Comparison of ENCODE assay signal across 8 cellular contexts in genomic region chr1:32651461-32652073, GRCh38. TPM values are rescaled to one million over a fixed set of nuclear protein-coding genes. Genes with fewer than 3 reads are reported as not detected.
DNase-seq lines count a peak whose midpoint lies in the region; ATAC-seq, FAIRE-seq and TF ChIP-seq lines count a peak whose summit lies in the region.

No MANE protein-coding gene starts in this region.

- H3K27ac Mint-ChIP-seq in mesothelial cell of epicardium = peak overlapping the region; percentile 99

- H3K27me3 ChIP-seq in AG04450 (ENCODE audit: control insufficient read depth, insufficient read depth, low read length) (no peaks in the 10 kb centered on the region), Loucy (ENCODE audit: insufficient read depth, low read length, poor library complexity, severe bottlenecking) (no peaks in the 10 kb centered on the region)

- no peaks in the 10 kb centered on the region for H3K9me3 Mint-ChIP-seq in mesothelial cell of epicardium

- peaks cover 50% of the 10 kb centered on the region for H3K4me1 Mint-ChIP-seq in mesothelial cell of epicardium

- no peaks in the 10 kb centered on the region; the same call in 1 of the 2 replicates for H3F3A ChIP-seq in Loucy (ENCODE audit: low read depth)

- peak overlapping the region; percentile 99 for H3K9ac ChIP-seq in Loucy (ENCODE audit: low read depth, low read length, poor library complexity, severe bottlenecking)

- peaks cover 56% of the 10 kb centered on the region for H4K20me1 ChIP-seq in Loucy (ENCODE audit: insufficient read depth, low read length, poor library complexity, severe bottlenecking)

- no peaks in the 10 kb centered on the region for H3K9me3 ChIP-seq in AG04450 (ENCODE audit: control insufficient read depth, insufficient read depth, low read length)
- H3K9me3 ChIP-seq in Loucy (ENCODE audit: insufficient read depth, low read depth, low read length) = no peaks in the 10 kb centered on the region

- H3K36me3 Mint-ChIP-seq in mesothelial cell of epicardium = peaks cover 16% of the 10 kb centered on the region

- no peak for DNase-seq in AG04450 (ENCODE audit: low read depth, low spot score)
- no peak for DNase-seq in coronary artery (ENCODE audit: low spot score)
- no peak for DNase-seq in mesothelial cell of epicardium (ENCODE audit: low spot score in 2 of 2, unreplicated experiment in 2 of 2)
- no peak for DNase-seq in urothelium cell line (ENCODE audit: low spot score)
- no peak for DNase-seq in kidney glomerular epithelial cell (lab: John Stamatoyannopoulos, UW)
- no peak for DNase-seq in AG08395 (ENCODE audit: low spot score)

- peaks cover 10% of the 10 kb centered on the region; the same call in 1 of the 2 replicates for H3K36me3 ChIP-seq in Loucy (ENCODE audit: insufficient read depth, low read length)

- H3K27me3 Mint-ChIP-seq in mesothelial cell of epicardium (ENCODE audit: low read depth) = no peaks in the 10 kb centered on the region

- H3K79me2 ChIP-seq in Loucy (ENCODE audit: insufficient read depth, low read length) = peaks cover 84% of the 10 kb centered on the region

- H2AFZ ChIP-seq in Loucy (ENCODE audit: low read length) = peak overlapping the region; percentile 50

- H3K4me3 ChIP-seq in AG04450 (ENCODE audit: low read depth, low read length) = peak overlapping the region; percentile 83
- peak overlapping the region; percentile 98 for H3K4me3 ChIP-seq in Loucy (ENCODE audit: low read length, poor library complexity, severe bottlenecking)
- peak overlapping the region; percentile 97 for H3K4me3 ChIP-seq in coronary artery

- CTCF ChIA-PET in AG04450 (lab: Charles Lee) = interaction anchor here (0.6 to 1.9 kb wide), 2 partner anchors 64 to 238 kb away, joined by 3 to 5 read pairs; no protein-coding TSS in a partner anchor

- FAIRE-seq in urothelium cell line (lab: Jason Lieb, UNC) = no peak

- TF ChIP-seq CTCF in AG04450 (IDR thresholded peaks at IDR 0.05; ENCODE audit: low read depth, low read length) (no peak), Loucy (conservative IDR thresholded peaks at IDR 0.05; ENCODE audit: low read length) (no peak), coronary artery (IDR thresholded peaks at IDR 0.05) (no peak), mesothelial cell of epicardium (IDR thresholded peaks at IDR 0.05; ENCODE audit: unreplicated experiment) (no peak)

- POLR2A ChIA-PET in AG04450 (lab: Yijun Ruan, JAX) = interaction anchor here (0.6 to 1.4 kb wide), 8 partner anchors 12 to 385 kb away, joined by 3 to 9 read pairs (median 3); partner anchors contain the start of gene SYNC

- peak; percentile 25 for ATAC-seq in GM18520 (IDR thresholded peaks at IDR 0.05; ENCODE audit: unreplicated experiment)

- peaks cover 44% of the 10 kb centered on the region for H3K4me1 ChIP-seq in Loucy (ENCODE audit: insufficient read depth, low read length, poor library complexity, severe bottlenecking)

- peak overlapping the region; percentile 92 for H3K4me2 ChIP-seq in Loucy (ENCODE audit: low read depth, low read length, poor library complexity, severe bottlenecking)

- no peaks in the 10 kb centered on the region for H3K9me2 ChIP-seq in Loucy (replicated peaks; ENCODE audit: low read depth, low read length)

- peak overlapping the region; percentile 91 for H3K27ac ChIP-seq in AG04450 (ENCODE audit: low read depth, low read length)
- peak overlapping the region; percentile 91 to 99 for H3K27ac ChIP-seq in coronary artery

- peak overlapping the region; percentile 82 for H3K4me3 Mint-ChIP-seq in mesothelial cell of epicardium

RNA-seq across cellular contexts. Expression of gene RBBP4, which starts 0.6 kb away (rescaled TPM):
- polyA plus RNA-seq in AG04450 (2011; rRNA removed) = 132 and 154 TPM in 2 replicates
- polyA minus RNA-seq in AG04450 (2011; rRNA and poly(A)+ RNA removed) = 107 and 150 TPM in 2 replicates
- 387 to 395 TPM (median 388 TPM) in 3 replicates for total RNA-seq in mesothelial cell of epicardium

RNA-seq across cellular contexts. Expression of gene ZBTB8OS, which starts 1.2 kb away (rescaled TPM):
- 63.5 and 89.1 TPM in 2 replicates for polyA plus RNA-seq in AG04450 (2011; rRNA removed)
- polyA minus RNA-seq in AG04450 (2011; rRNA and poly(A)+ RNA removed) = 12.3 and 22.9 TPM in 2 replicates
- 37.8 to 41.3 TPM (median 39.3 TPM) in 3 replicates for total RNA-seq in mesothelial cell of epicardium

RNA-seq across cellular contexts. Expression of gene SYNC, which starts 51.0 kb away (rescaled TPM):
- 50.4 and 65.1 TPM in 2 replicates for polyA plus RNA-seq in AG04450 (2011; rRNA removed)
- 63.5 and 68.5 TPM in 2 replicates for polyA minus RNA-seq in AG04450 (2011; rRNA and poly(A)+ RNA removed)
- 3.9 to 4.5 TPM (median 4.0 TPM) in 3 replicates for total RNA-seq in mesothelial cell of epicardium
